9 cellular contexts compared by ENCODE assay signal in the genomic region with DNA sequence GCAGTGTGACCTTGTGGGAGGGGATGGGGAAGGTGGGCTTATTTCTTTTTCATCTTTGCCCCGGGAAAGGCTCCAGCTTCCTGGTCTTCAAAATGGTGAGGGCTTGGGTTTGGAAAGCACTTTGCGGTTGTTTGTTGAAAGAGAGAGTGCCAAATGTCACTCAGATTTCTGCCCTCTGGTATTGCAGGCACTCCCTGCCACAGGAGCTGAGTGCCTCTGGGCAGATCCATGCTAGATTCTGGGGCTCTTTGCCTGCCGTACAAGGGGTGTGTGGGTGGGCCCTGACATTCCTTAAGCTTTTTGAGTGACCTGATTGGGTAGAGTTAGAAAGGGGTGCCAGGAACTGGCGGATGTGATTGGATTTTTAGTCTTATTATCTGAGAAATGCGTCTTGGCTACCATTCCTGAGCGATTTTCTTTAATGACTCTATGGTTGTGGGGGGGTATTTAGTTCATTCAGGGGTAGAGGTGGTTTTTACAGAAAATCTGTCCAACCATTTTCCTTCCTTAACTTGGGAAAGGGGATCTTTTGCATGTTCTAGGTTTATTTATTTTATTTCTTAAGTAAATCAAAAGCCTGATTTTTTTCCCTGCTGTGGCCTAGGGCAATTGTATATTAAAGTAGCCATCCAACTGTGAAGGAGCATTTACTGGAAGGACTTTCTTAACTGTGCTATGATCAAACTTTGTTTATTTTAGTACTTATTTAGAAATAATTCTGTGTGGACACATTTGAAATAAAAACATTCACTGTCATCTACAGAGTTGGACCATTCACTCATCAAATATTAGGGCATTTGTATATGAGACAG. TPM values are rescaled to one million over a fixed set of nuclear protein-coding genes. Genes with fewer than 3 reads are reported as not detected.
DNase-seq lines count a peak whose midpoint lies in the region; ATAC-seq and TF ChIP-seq lines count a peak whose summit lies in the region.
"Had no signal": no experiment of that assay in that cellular context is flagged by ENCODE, and none has a peak within 500 bp of the region (broad histone marks: within the 10 kb centered on the region; RNA-seq: fewer than 3 reads in every experiment).

No MANE protein-coding gene starts in this region.

- no peaks in the 10 kb centered on the region for H3K9me2 ChIP-seq in MM.1S (replicated peaks; ENCODE audit: insufficient read depth, low read length)

- H3K9me3 Mint-ChIP-seq in activated T-helper 17 cell treated with anti-CD3 and anti-CD28 coated beads, Interleukin-2, amount 50 U/mL, for 72 hours, result peaks cover 3% of the 10 kb centered on the region
- no peaks in the 10 kb centered on the region for H3K9me3 Mint-ChIP-seq in T-helper 2 cell treated with Interferon-gamma antibody and Interleukin-4, amounts not matched to agents 5 μg/mL and 100 μg/mL, for 36 hours

- ATAC-seq in activated T-helper 17 cell treated with anti-CD3 and anti-CD28 coated beads, Interleukin-2, amount 50 U/mL, for 72 hours (replicated peaks), result no peak

- CTCF ChIA-PET in BJ (lab: Yijun Ruan, JAX), result interaction anchor here (0.7 to 8.9 kb wide), 5 partner anchors 40 to 207 kb away, joined by 3 to 108 read pairs (median 3); a partner anchor contains a TSS

- peaks cover 76% of the 10 kb centered on the region for H3K79me2 ChIP-seq in MM.1S (ENCODE audit: low read length)

- no peak for TF ChIP-seq RAD21 in Ishikawa (IDR thresholded peaks at IDR 0.05; ENCODE audit: low read depth)

- H3K27me3 ChIP-seq in BJ (ENCODE audit: control insufficient read depth, insufficient read depth, low read length), result no peaks in the 10 kb centered on the region
- H3K27me3 ChIP-seq in mucosa of stomach (ENCODE audit: control insufficient read depth, insufficient read depth, low read length), result no peaks in the 10 kb centered on the region
- no peaks in the 10 kb centered on the region for H3K27me3 ChIP-seq in MM.1S (replicated peaks; ENCODE audit: insufficient read depth, low read length)

- H4K20me1 ChIP-seq in MM.1S (ENCODE audit: insufficient read depth, low read length), result no peaks in the 10 kb centered on the region

- no peak overlapping the region for H3K4me2 ChIP-seq in MM.1S (ENCODE audit: low read depth, low read length)

- no peaks in the 10 kb centered on the region for H3K9me3 ChIP-seq in mucosa of stomach (ENCODE audit: control insufficient read depth, low read length)
- H3K9me3 ChIP-seq in MM.1S (replicated peaks; ENCODE audit: insufficient read depth, low read length), result no peaks in the 10 kb centered on the region

- TF ChIP-seq CTCF in BJ (IDR thresholded peaks at IDR 0.05; ENCODE audit: insufficient read depth, low read depth, low read length), result no peak
- no peak for TF ChIP-seq CTCF in coronary artery (IDR thresholded peaks at IDR 0.05)
- no peak for TF ChIP-seq CTCF in MM.1S (IDR thresholded peaks at IDR 0.05; ENCODE audit: low read length)

- no peak overlapping the region for H3K4me3 Mint-ChIP-seq in activated T-helper 17 cell treated with anti-CD3 and anti-CD28 coated beads, Interleukin-2, amount 50 U/mL, for 72 hours
- no peak overlapping the region for H3K4me3 Mint-ChIP-seq in T-helper 2 cell treated with Interferon-gamma antibody and Interleukin-4, amounts not matched to agents 5 μg/mL and 100 μg/mL, for 36 hours
- H3K4me3 Mint-ChIP-seq: activated naive CD8-positive, alpha-beta T cell had no signal

- TF ChIP-seq EP300 in Ishikawa (IDR thresholded peaks at IDR 0.05; ENCODE audit: borderline replicate concordance), result no peak

- no peak overlapping the region for H3K27ac Mint-ChIP-seq in activated T-helper 17 cell treated with anti-CD3 and anti-CD28 coated beads, Interleukin-2, amount 50 U/mL, for 72 hours
- no peak overlapping the region for H3K27ac Mint-ChIP-seq in T-helper 2 cell treated with Interferon-gamma antibody and Interleukin-4, amounts not matched to agents 5 μg/mL and 100 μg/mL, for 36 hours
- H3K27ac Mint-ChIP-seq: activated naive CD8-positive, alpha-beta T cell had no signal

- peaks cover 6% of the 10 kb centered on the region; the same call in 1 of the 2 replicates for H3F3A ChIP-seq in MM.1S (ENCODE audit: insufficient read depth, low read length)

- peak overlapping the region; percentile 86 for H3K4me3 ChIP-seq in BJ (ENCODE audit: low read depth, low read length)
- peak overlapping the region; percentile 82 for H3K4me3 ChIP-seq in coronary artery
- H3K4me3 ChIP-seq in mucosa of stomach (ENCODE audit: low read length), result peak overlapping the region; percentile 21
- no peak overlapping the region for H3K4me3 ChIP-seq in MM.1S (ENCODE audit: low read length)

- DNase-seq in BJ (ENCODE audit: low read depth), result no peak
- DNase-seq in coronary artery (ENCODE audit: low spot score), result no peak
- DNase-seq in MM.1S, result no peak
- DNase-seq in OCI-M1 (lab: John Stamatoyannopoulos, UW), result no peak
- no peak for DNase-seq in T-helper 2 cell treated with Interferon-gamma antibody and Interleukin-4, amounts not matched to agents 5 μg/mL and 100 μg/mL, for 36 hours (ENCODE audit: low spot score)

- H3K4me1 ChIP-seq in mucosa of stomach (ENCODE audit: control insufficient read depth, insufficient read depth, low read length), result peaks cover 42% of the 10 kb centered on the region
- peaks cover 10% of the 10 kb centered on the region for H3K4me1 ChIP-seq in MM.1S (ENCODE audit: low read length)

- H3K27me3 Mint-ChIP-seq in activated T-helper 17 cell treated with anti-CD3 and anti-CD28 coated beads, Interleukin-2, amount 50 U/mL, for 72 hours, result no peaks in the 10 kb centered on the region
- no peaks in the 10 kb centered on the region for H3K27me3 Mint-ChIP-seq in T-helper 2 cell treated with Interferon-gamma antibody and Interleukin-4, amounts not matched to agents 5 μg/mL and 100 μg/mL, for 36 hours (ENCODE audit: low read depth)
- H3K27me3 Mint-ChIP-seq: activated naive CD8-positive, alpha-beta T cell had no signal

- peaks cover 35% of the 10 kb centered on the region for H3K4me1 Mint-ChIP-seq in activated T-helper 17 cell treated with anti-CD3 and anti-CD28 coated beads, Interleukin-2, amount 50 U/mL, for 72 hours
- peaks cover 28% of the 10 kb centered on the region for H3K4me1 Mint-ChIP-seq in T-helper 2 cell treated with Interferon-gamma antibody and Interleukin-4, amounts not matched to agents 5 μg/mL and 100 μg/mL, for 36 hours (ENCODE audit: low read depth)

- H3K36me3 Mint-ChIP-seq in activated T-helper 17 cell treated with anti-CD3 and anti-CD28 coated beads, Interleukin-2, amount 50 U/mL, for 72 hours (ENCODE audit: low read depth), result peaks cover 14% of the 10 kb centered on the region
- peaks cover 9% of the 10 kb centered on the region for H3K36me3 Mint-ChIP-seq in T-helper 2 cell treated with Interferon-gamma antibody and Interleukin-4, amounts not matched to agents 5 μg/mL and 100 μg/mL, for 36 hours (ENCODE audit: low read depth)

- H3K9ac ChIP-seq in mucosa of stomach (ENCODE audit: low read length), result peak overlapping the region; percentile 55
- no peak overlapping the region for H3K9ac ChIP-seq in MM.1S (ENCODE audit: low read length)

- H3K36me3 ChIP-seq in BJ (ENCODE audit: control insufficient read depth, insufficient read depth, low read length), result no peaks in the 10 kb centered on the region; the same call in 1 of the 2 replicates
- H3K36me3 ChIP-seq in mucosa of stomach (ENCODE audit: control insufficient read depth, insufficient read depth, low read length), result no peaks in the 10 kb centered on the region
- no peaks in the 10 kb centered on the region for H3K36me3 ChIP-seq in MM.1S (replicated peaks; ENCODE audit: insufficient read depth, low read length)

- no peak overlapping the region for H2AFZ ChIP-seq in MM.1S (ENCODE audit: low read length)

- POLR2A ChIA-PET in BJ (lab: Charles Lee), result no interaction called here

- H3K27ac ChIP-seq in coronary artery, result peak overlapping the region; percentile 12 to 97
- H3K27ac ChIP-seq in MM.1S (ENCODE audit: low read length), result no peak overlapping the region

TF ChIP-seq in Ishikawa, 13 proteins besides CTCF, POLR2A, EP300 and RAD21:
- TF ChIP-seq ZBTB7A (IDR thresholded peaks at IDR 0.05; ENCODE audit: low read depth) (no peak), TAF1 (IDR thresholded peaks at IDR 0.05; ENCODE audit: low read depth) (no peak), TEAD4 (IDR thresholded peaks at IDR 0.05) (peak; percentile 39; the same call in 1 of the 2 replicates)
- TF ChIP-seq, protein P1, sequence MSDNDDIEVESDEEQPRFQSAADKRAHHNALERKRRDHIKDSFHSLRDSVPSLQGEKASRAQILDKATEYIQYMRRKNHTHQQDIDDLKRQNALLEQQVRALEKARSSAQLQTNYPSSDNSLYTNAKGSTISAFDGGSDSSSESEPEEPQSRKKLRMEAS (IDR thresholded peaks at IDR 0.05), result no peak
TF ChIP-seq in Ishikawa: peak in this region for 1.

RNA-seq across cellular contexts. Expression of a gene that starts 3.2 kb away (rescaled TPM):
- 30.1 and 36.8 TPM in 2 replicates for polyA plus RNA-seq in BJ (2011; rRNA removed)
- 37.5 and 55.5 TPM in 2 replicates for polyA minus RNA-seq in BJ (2011; rRNA and poly(A)+ RNA removed)
- total RNA-seq in activated T-helper 17 cell treated with anti-CD3 and anti-CD28 coated beads, Interleukin-2, amount 50 U/mL, for 72 hours, result 10 to 100 TPM; 38.0 to 38.3 TPM

RNA-seq across cellular contexts. Expression of a gene that starts 13.4 kb away (rescaled TPM):
- 181 and 244 TPM in 2 replicates for polyA plus RNA-seq in BJ (2011; rRNA removed)
- polyA minus RNA-seq in BJ (2011; rRNA and poly(A)+ RNA removed), result 92.1 and 115 TPM in 2 replicates
- total RNA-seq in activated T-helper 17 cell treated with anti-CD3 and anti-CD28 coated beads, Interleukin-2, amount 50 U/mL, for 72 hours, result 100 to 1,000 TPM in 1 of 2 donors, 10 to 100 TPM in 1; 69.7 to 137 TPM
